In genomic region chr1:111621050-111621449, GRCh38 we compare ENCODE assay signal across 8 cellular contexts. TPM values are rescaled to one million over a fixed set of nuclear protein-coding genes. Genes with fewer than 3 reads are reported as not detected.
DNase-seq lines count a peak whose midpoint lies in the region; ATAC-seq and TF ChIP-seq lines count a peak whose summit lies in the region.

No MANE protein-coding gene starts in this region.

- H3K27ac Mint-ChIP-seq in activated naive CD8-positive, alpha-beta T cell treated with anti-CD3 and anti-CD28 coated beads for 36 hours: peak overlapping the region; percentile 96

- ATAC-seq in lower lobe of right lung (no peak), HG02870 (IDR thresholded peaks at IDR 0.05; ENCODE audit: unreplicated experiment) (no peak), HG03097 (IDR thresholded peaks at IDR 0.05; ENCODE audit: low FRiP score, unreplicated experiment) (no peak)

- peaks cover 38% of the 10 kb centered on the region for H3K36me3 Mint-ChIP-seq in activated naive CD8-positive, alpha-beta T cell treated with anti-CD3 and anti-CD28 coated beads for 36 hours

- H3K27me3 ChIP-seq in lower lobe of right lung (ENCODE audit: low read depth) (no peaks in the 10 kb centered on the region), vagina (no peaks in the 10 kb centered on the region)

- no peaks in the 10 kb centered on the region for H3K27me3 Mint-ChIP-seq in activated naive CD8-positive, alpha-beta T cell treated with anti-CD3 and anti-CD28 coated beads for 36 hours

- H3K9me3 ChIP-seq in lower lobe of right lung (no peaks in the 10 kb centered on the region), vagina (no peaks in the 10 kb centered on the region)

- peaks cover 3% of the 10 kb centered on the region for H3K9me3 Mint-ChIP-seq in activated naive CD8-positive, alpha-beta T cell treated with anti-CD3 and anti-CD28 coated beads for 36 hours

- intact Hi-C loops in lower lobe of right lung (cut with DNase I) (no loop called here), vagina (cut with DNase I) (no loop called here)

- no peaks in the 10 kb centered on the region for H3K36me3 ChIP-seq in lower lobe of right lung
- no peaks in the 10 kb centered on the region for H3K36me3 ChIP-seq in vagina

- H3K4me1 Mint-ChIP-seq in activated naive CD8-positive, alpha-beta T cell treated with anti-CD3 and anti-CD28 coated beads for 36 hours: peaks cover 69% of the 10 kb centered on the region

- peak; percentile 38 for DNase-seq in stimulated activated CD4-positive, alpha-beta T cell treated with anti-CD3 and anti-CD28 coated beads, Interleukin-4, amount 100 ng/mL, for 24 hours
- DNase-seq in stimulated activated CD4-positive, alpha-beta T cell treated with anti-CD3 and anti-CD28 coated beads, Interleukin-1b, Interleukin-23, amount 100 ng/mL, for 48 hours: no peak
- no peak for DNase-seq in activated naive CD8-positive, alpha-beta T cell treated with anti-CD3 and anti-CD28 coated beads for 36 hours
- DNase-seq in lower lobe of right lung: no peak
- DNase-seq in vagina (ENCODE audit: extremely low spot score in 2 of 2): no peak
- DNase-seq in NCI-H1092 (lab: John Stamatoyannopoulos, UW): no peak

- H3K4me3 Mint-ChIP-seq in activated naive CD8-positive, alpha-beta T cell treated with anti-CD3 and anti-CD28 coated beads for 36 hours: peak overlapping the region; percentile 93

- no peak for TF ChIP-seq POLR2A in vagina (IDR thresholded peaks at IDR 0.05)

- H3K4me1 ChIP-seq in lower lobe of right lung: peaks cover 69% of the 10 kb centered on the region
- H3K4me1 ChIP-seq in vagina: peaks cover 59% of the 10 kb centered on the region

- TF ChIP-seq CTCF in lower lobe of right lung (IDR thresholded peaks at IDR 0.05) (no peak), vagina (IDR thresholded peaks at IDR 0.05) (no peak)

- H3K4me3 ChIP-seq in lower lobe of right lung (peak overlapping the region; percentile 85), vagina (peak overlapping the region; percentile 77)

- H3K27ac ChIP-seq in lower lobe of right lung (peak overlapping the region; percentile 93), vagina (peak overlapping the region; percentile 90)

RNA-seq across cellular contexts. Expression of gene RAP1A, which starts 1.5 kb away (rescaled TPM):
- total RNA-seq in activated naive CD8-positive, alpha-beta T cell treated with anti-CD3 and anti-CD28 coated beads for 36 hours: 100 to 1,000 TPM; 150 to 154 TPM
- total RNA-seq in lower lobe of right lung (134 TPM), vagina (52.5 TPM)
